19 cellular contexts compared by ENCODE assay signal in genomic region chr17:82865274-82865673, GRCh38. TPM values are rescaled to one million over a fixed set of nuclear protein-coding genes. Genes with fewer than 3 reads are reported as not detected.
DNase-seq lines count a peak whose midpoint lies in the region; ATAC-seq, FAIRE-seq and TF ChIP-seq lines count a peak whose summit lies in the region.
"Had no signal": no experiment of that assay in that cellular context is flagged by ENCODE, and none has a peak within 500 bp of the region (broad histone marks: within the 10 kb centered on the region; RNA-seq: fewer than 3 reads in every experiment).

No MANE protein-coding gene starts in this region.

- no peak for ATAC-seq in natural killer cell
- ATAC-seq in natural killer cell treated with Interleukin-12 subunit alpha and Interleukin-12 subunit beta and Interleukin-15 and Interleukin-18, amount 100 ng/mL, for 72 hours = no peak
- ATAC-seq in memory B cell (ENCODE audit: low read depth) = no peak
- ATAC-seq in HG03175 (IDR thresholded peaks at IDR 0.05; ENCODE audit: unreplicated experiment) = no peak
- ATAC-seq in sciatic nerve = no peak

- H3K4me1 Mint-ChIP-seq in natural killer cell = peaks cover 48 to 56% of the 10 kb centered on the region in 2 donors
- peaks cover 36 to 41% of the 10 kb centered on the region in 2 donors for H3K4me1 Mint-ChIP-seq in natural killer cell treated with Interleukin-12 subunit alpha and Interleukin-12 subunit beta and Interleukin-15 and Interleukin-18, amount 100 ng/mL, for 72 hours (ENCODE audit: low read depth in 2 of 2)
- H3K4me1 Mint-ChIP-seq in memory B cell = peaks cover 39% of the 10 kb centered on the region

- no peaks in the 10 kb centered on the region for H3K9me3 ChIP-seq in SJCRH30 (replicated peaks)
- H3K9me3 ChIP-seq: stomach had no signal

- TF ChIP-seq CTCF in natural killer cell (IDR thresholded peaks at IDR 0.05) = no peak

- no peaks in the 10 kb centered on the region for H3K9me3 Mint-ChIP-seq in natural killer cell
- no peaks in the 10 kb centered on the region for H3K9me3 Mint-ChIP-seq in natural killer cell treated with Interleukin-12 subunit alpha and Interleukin-12 subunit beta and Interleukin-15 and Interleukin-18, amount 100 ng/mL, for 72 hours
- H3K9me3 Mint-ChIP-seq in memory B cell = no peaks in the 10 kb centered on the region
- H3K9me3 Mint-ChIP-seq: CD14-positive monocyte had no signal

- H3K36me3 ChIP-seq in SJCRH30 = peaks cover 4% of the 10 kb centered on the region

- H3K27ac Mint-ChIP-seq in natural killer cell (peak overlapping the region; percentile 61 to 96), memory B cell (peak overlapping the region; percentile 38)
- H3K27ac Mint-ChIP-seq in natural killer cell treated with Interleukin-12 subunit alpha and Interleukin-12 subunit beta and Interleukin-15 and Interleukin-18, amount 100 ng/mL, for 72 hours = no peak overlapping the region

- DNase-seq in natural killer cell = no peak
- DNase-seq in natural killer cell treated with Interleukin-12 subunit alpha and Interleukin-12 subunit beta and Interleukin-15 and Interleukin-18, amount 100 ng/mL, for 72 hours (ENCODE audit: low spot score) = no peak
- DNase-seq in SJCRH30 = no peak
- DNase-seq in memory B cell (ENCODE audit: low spot score in 2 of 2) = no peak
- no peak for DNase-seq in sciatic nerve (ENCODE audit: low spot score)
- no peak for DNase-seq in H54 (ENCODE audit: insufficient read length, low spot score)
- DNase-seq in HT-29 (ENCODE audit: low spot score) = no peak
- DNase-seq: anterior cingulate cortex; dorsolateral prefrontal cortex; foreskin fibroblast; NCI-H1048; stimulated activated CD4-positive, alpha-beta T cell treated with anti-CD3 and anti-CD28 coated beads, Interleukin-4, amount 100 ng/mL, for 24 hours; stomach had no signal

- no peaks in the 10 kb centered on the region for H3K27me3 Mint-ChIP-seq in natural killer cell (ENCODE audit: low read depth in 2 of 2)
- H3K27me3 Mint-ChIP-seq in natural killer cell treated with Interleukin-12 subunit alpha and Interleukin-12 subunit beta and Interleukin-15 and Interleukin-18, amount 100 ng/mL, for 72 hours = no peaks in the 10 kb centered on the region
- no peaks in the 10 kb centered on the region for H3K27me3 Mint-ChIP-seq in memory B cell

- H3K4me1 ChIP-seq in SJCRH30 = peaks cover 72% of the 10 kb centered on the region

- H3K36me3 Mint-ChIP-seq in natural killer cell = no peaks in the 10 kb centered on the region
- H3K36me3 Mint-ChIP-seq in natural killer cell treated with Interleukin-12 subunit alpha and Interleukin-12 subunit beta and Interleukin-15 and Interleukin-18, amount 100 ng/mL, for 72 hours = no peaks in the 10 kb centered on the region
- H3K36me3 Mint-ChIP-seq in memory B cell = peaks cover 5% of the 10 kb centered on the region

- H3K4me3 Mint-ChIP-seq in natural killer cell = peak overlapping the region; percentile 21
- H3K4me3 Mint-ChIP-seq in natural killer cell treated with Interleukin-12 subunit alpha and Interleukin-12 subunit beta and Interleukin-15 and Interleukin-18, amount 100 ng/mL, for 72 hours = no peak overlapping the region
- no peak overlapping the region for H3K4me3 Mint-ChIP-seq in memory B cell
- H3K4me3 Mint-ChIP-seq: CD14-positive monocyte had no signal

- H3K4me3 ChIP-seq in SJCRH30 = no peak overlapping the region
- H3K4me3 ChIP-seq: dorsolateral prefrontal cortex, stomach had no signal

- TF ChIP-seq POLR2A in H54 (IDR thresholded peaks at IDR 0.05; ENCODE audit: low read depth, low read length) = no peak

- H3K27me3 ChIP-seq in SJCRH30 = no peaks in the 10 kb centered on the region
- H3K27me3 ChIP-seq: dorsolateral prefrontal cortex, stomach had no signal

- FAIRE-seq in H54 (lab: Jason Lieb, UNC) = no peak
- FAIRE-seq: HTR-8/SVneo had no signal

- intact Hi-C loops in natural killer cell (cut with micrococcal nuclease) = loop anchor here (10.0 kb wide), 1 partner anchor 190 kb away; no protein-coding TSS in a partner anchor
- intact Hi-C loops in sciatic nerve (cut with DNase I) = no loop called here

- H3K27ac ChIP-seq in SJCRH30 = peak overlapping the region; percentile 93

RNA-seq across cellular contexts. Expression of gene ZNF750, which starts 25.5 kb away (rescaled TPM):
- not detected for total RNA-seq in natural killer cell
- total RNA-seq in natural killer cell treated with Interleukin-12 subunit alpha and Interleukin-12 subunit beta and Interleukin-15 and Interleukin-18, amount 100 ng/mL, for 72 hours = not detected
- total RNA-seq in SJCRH30 (2014; rRNA removed; shearing (Covaris generic)) = not detected in 2 replicates
- total RNA-seq in sciatic nerve = not detected
- 0.05 TPM in 1 of 2 replicates, not detected in the other for total RNA-seq in HT-29 (2014; rRNA removed; shearing (Covaris generic))
- total RNA-seq: mucosa of gallbladder, NCI-H460, renal cortical epithelial cell, stomach had no signal

Comparison
In these comparisons a context has a peak if more than half of its experiments do, and no peak if none do; other contexts are left out.
1. H3K27ac Mint-ChIP-seq: peak in natural killer cell (2 of 2) and memory B cell (single experiment); none in natural killer cell treated with Interleukin-12 subunit alpha and Interleukin-12 subunit beta and Interleukin-15 and Interleukin-18, amount 100 ng/mL, for 72 hours (0 of 2).